In the genomic region with DNA sequence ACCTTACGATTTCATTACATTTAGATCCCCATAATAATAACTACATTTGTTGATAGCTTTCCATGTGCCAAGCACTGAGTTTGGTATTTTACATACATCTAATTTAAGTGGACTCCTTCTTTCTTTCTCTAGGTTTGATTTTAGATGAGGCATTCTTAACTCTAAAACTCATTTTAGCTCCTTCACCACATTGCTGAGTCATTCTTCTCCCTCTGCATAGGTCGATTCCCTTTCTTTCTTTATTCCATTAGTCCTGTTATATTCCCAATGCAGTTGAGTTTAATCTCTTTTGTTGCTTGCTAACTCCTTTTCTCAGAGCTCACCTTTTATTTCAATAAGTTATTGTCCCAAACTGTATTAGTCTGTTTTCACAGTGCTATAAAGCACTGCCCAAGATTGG, we compare ENCODE assay signal across 24 cellular contexts.
DNase-seq lines count a peak whose midpoint lies in the region; ATAC-seq, FAIRE-seq and TF ChIP-seq lines count a peak whose summit lies in the region.
"Had no signal": no experiment of that assay in that cellular context is flagged by ENCODE, and none has a peak within 500 bp of the region (broad histone marks: within the 10 kb centered on the region; RNA-seq: fewer than 3 reads in every experiment).

No MANE protein-coding gene starts in this region.

- POLR2A ChIA-PET in A549 (lab: Yijun Ruan, JAX): no interaction called here
- POLR2A ChIA-PET in PC-9 (lab: Charles Lee; ENCODE audit: unreplicated experiment): no interaction called here

- TF ChIP-seq RAD21 in A549 (conservative IDR thresholded peaks at IDR 0.05 in 1 of 2, IDR thresholded peaks at IDR 0.05 in 1 of 2): no peak

- no peaks in the 10 kb centered on the region for H3K9me2 ChIP-seq in PC-9 (ENCODE audit: insufficient read depth)

- BruUV-seq in PC-9 (replicated peaks; lab: Mats Ljungman, UMichigan): no TSS peak

- peak overlapping the region; percentile 11; the same call in 1 of the 2 replicates for H2AFZ ChIP-seq in PC-9

- ATAC-seq in A549: no peak
- ATAC-seq in GM19467 (IDR thresholded peaks at IDR 0.05; ENCODE audit: unreplicated experiment): no peak
- ATAC-seq: GM12878, HCT116 had no signal

- H3K27ac ChIP-seq in A549 (peak overlapping the region in 1 of 2 experiments; percentile 48; a peak in 2 of 6 replicates), PC-9 (no peak overlapping the region)
- H3K27ac ChIP-seq: 22Rv1; BLaER1 treated with 17β-estradiol and CSF1 and Interleukin-3, amounts not matched to agents 10 nM and 100 nM had no signal

- TF ChIP-seq EP300 in A549 (IDR thresholded peaks at IDR 0.05): no peak

- H3K79me2 ChIP-seq in PC-9 (ENCODE audit: low read depth): no peaks in the 10 kb centered on the region

- H3K4me2 ChIP-seq in A549: no peak overlapping the region
- H3K4me2 ChIP-seq in PC-9: no peak overlapping the region
- H3K4me2 ChIP-seq: BLaER1 treated with 17β-estradiol and CSF1 and Interleukin-3, amounts not matched to agents 10 nM and 100 nM had no signal

- H3K9me3 ChIP-seq in A549: peaks cover 7% of the 10 kb centered on the region; the same call in 1 of the 3 replicates
- no peaks in the 10 kb centered on the region for H3K9me3 ChIP-seq in PC-9 (ENCODE audit: insufficient read depth, low read depth)
- H3K9me3 ChIP-seq: BE2C had no signal

- CTCF ChIA-PET in A549 (lab: Yijun Ruan, JAX) (no interaction called here), PC-9 (lab: Charles Lee) (no interaction called here)

- no peaks in the 10 kb centered on the region for H4K20me1 ChIP-seq in PC-9 (ENCODE audit: insufficient read depth)
- H4K20me1 ChIP-seq: BLaER1 treated with 17β-estradiol and CSF1 and Interleukin-3, amounts not matched to agents 10 nM and 100 nM had no signal

- no peaks in the 10 kb centered on the region for H3K36me3 ChIP-seq in PC-9 (ENCODE audit: low read depth)
- H3K36me3 ChIP-seq: BE2C had no signal

- intact Hi-C loops in PC-9 (cut with micrococcal nuclease; ENCODE audit: unreplicated experiment): no loop called here

- H3F3A ChIP-seq in PC-9 (ENCODE audit: insufficient read depth, low read depth): no peaks in the 10 kb centered on the region

- TF ChIP-seq POLR2A in A549 (IDR thresholded peaks at IDR 0.05; ENCODE audit: low read length): no peak

- TF ChIP-seq CTCF in A549 (IDR thresholded peaks at IDR 0.05) (no peak), PC-9 (conservative IDR thresholded peaks at IDR 0.05) (no peak)

- H3K4me1 ChIP-seq in A549 (no peaks in the 10 kb centered on the region), PC-9 (replicated peaks; ENCODE audit: insufficient read depth) (no peaks in the 10 kb centered on the region)
- H3K4me1 ChIP-seq: BE2C had no signal

- H3K4me3 ChIP-seq in A549 (no peak overlapping the region), PC-9 (no peak overlapping the region)
- H3K4me3 ChIP-seq: BLaER1 treated with 17β-estradiol and CSF1 and Interleukin-3, amounts not matched to agents 10 nM and 100 nM; GM12878 had no signal

- no peak for DNase-seq in A549 (ENCODE audit: low read depth in 1 of 2, low spot score in 1 of 2)
- DNase-seq in HT1080 (ENCODE audit: low read depth): peak; percentile 18
- no peak for DNase-seq in PC-9
- DNase-seq in cerebellar nuclear complex (lab: John Stamatoyannopoulos, UW): no peak
- DNase-seq in stimulated activated naive CD4-positive, alpha-beta T cell treated with Interleukin-2 at 50 U/mL for 16 hours (lab: John Stamatoyannopoulos, UW): no peak
- DNase-seq: ACHN; AML-193; BE2C; CD4-positive, alpha-beta T cell; CD8-positive, alpha-beta memory T cell; DMS 273 treated with DMSO at 0.1 percent for 48 hours; DMS79; EL; GDM1; H9 had no signal

- 47% methylated on average over 2 of the region's 2 CpGs for WGBS in A549 (ENCODE audit: missing lambda C conversion rate)

- no peak for FAIRE-seq in A549 (lab: Jason Lieb, UNC)
- FAIRE-seq: A204.1, D721Med, GM12878, GM18507, H1 had no signal

- H3K27me3 ChIP-seq in PC-9 (ENCODE audit: insufficient read depth, low read depth): no peaks in the 10 kb centered on the region
- H3K27me3 ChIP-seq: BE2C; BLaER1 treated with 17β-estradiol and CSF1 and Interleukin-3, amounts not matched to agents 10 nM and 100 nM had no signal

TF ChIP-seq in A549, 52 proteins besides CTCF, POLR2A, EP300 and RAD21:
- TF ChIP-seq NFE2L2 (conservative IDR thresholded peaks at IDR 0.05; ENCODE audit: low read length) (peak; percentile 38; the same call in 1 of the 2 replicates), HOXA7 (CRISPR knock-in tag; IDR thresholded peaks at IDR 0.05) (no peak), FOSB (CRISPR knock-in tag; IDR thresholded peaks at IDR 0.05) (no peak), CBX8 (IDR thresholded peaks at IDR 0.05) (no peak), MAFK (IDR thresholded peaks at IDR 0.05; ENCODE audit: partially characterized antibody) (peak; percentile 53), CHD2 (IDR thresholded peaks at IDR 0.05; ENCODE audit: low read length, partially characterized antibody) (no peak), HOXB5 (CRISPR knock-in tag; IDR thresholded peaks at IDR 0.05) (no peak), EHF (CRISPR knock-in tag; IDR thresholded peaks at IDR 0.05) (no peak)
TF ChIP-seq in A549: peak in this region for 2.
